ENCODE assay signal across 8 cellular contexts in the genomic region with DNA sequence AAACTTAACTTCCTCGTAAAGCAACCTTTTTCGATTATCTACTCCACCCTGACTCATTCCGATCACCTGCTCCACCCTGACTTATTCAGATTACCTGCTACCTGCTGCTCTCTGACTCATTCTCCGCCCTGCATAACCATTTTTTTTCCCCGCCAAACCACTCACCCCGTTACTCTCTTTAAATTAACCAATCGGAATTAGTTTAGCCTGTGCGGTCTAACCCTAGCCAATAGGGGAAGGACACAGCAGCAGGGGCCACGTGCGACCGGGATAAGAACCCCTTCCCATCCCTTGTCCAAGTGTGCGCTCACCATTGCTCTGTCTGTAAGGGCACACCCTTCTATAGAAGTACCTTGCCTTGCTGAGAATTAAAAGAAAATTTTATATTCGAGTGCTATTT.
DNase-seq lines count a peak whose midpoint lies in the region; ATAC-seq, FAIRE-seq and TF ChIP-seq lines count a peak whose summit lies in the region.
"Not testable (repeated sequence)": the region's sequence is repeated elsewhere in the genome, so short reads cannot be mapped to it uniquely, and the experiment has no call there.

No MANE protein-coding gene starts in this region.

- TF ChIP-seq CTCF in A549 (IDR thresholded peaks at IDR 0.05); SK-N-SH (IDR thresholded peaks at IDR 0.05); astrocyte (IDR thresholded peaks at IDR 0.05; ENCODE audit: insufficient read depth, low read depth, low read length): not testable (repeated sequence)

- H3K4me1 Mint-ChIP-seq in astrocyte (ENCODE audit: low read depth, unreplicated experiment) = not testable (repeated sequence)

- H3K9ac ChIP-seq in SK-N-SH; astrocyte (ENCODE audit: low read length); skeletal muscle satellite cell (ENCODE audit: low read depth, low read length): not testable (repeated sequence)

- H3K27ac ChIP-seq in A549 = peak overlapping the region; percentile 7 to 51; a peak in 1 of 6 replicates
- H3K27ac ChIP-seq in SK-N-SH (ENCODE audit: low read depth in 2 of 2, low read length in 1 of 2); astrocyte (ENCODE audit: low read depth, low read length): not testable (repeated sequence)

- CTCF ChIA-PET in A549 (lab: Yijun Ruan, JAX) = interaction anchor here (0.6 to 3.2 kb wide), 24 partner anchors 9 to 925 kb away, joined by 3 to 36 read pairs (median 4); no protein-coding TSS in a partner anchor
- CTCF ChIA-PET in SK-N-SH (lab: Yijun Ruan, JAX) = interaction anchor here (0.6 to 3.7 kb wide), 49 partner anchors 8 to 749 kb away, joined by 3 to 33 read pairs (median 4); partner anchors contain the start of gene UBASH3B

- not testable (repeated sequence) for H3K9me3 ChIP-seq in A549; SK-N-SH; astrocyte (ENCODE audit: insufficient read depth, low read depth, low read length); skeletal muscle satellite cell (replicated peaks; ENCODE audit: low read length)

- not testable (repeated sequence) for H3K36me3 Mint-ChIP-seq in astrocyte (ENCODE audit: low read depth, unreplicated experiment)

- not testable (repeated sequence) for H3K27me3 Mint-ChIP-seq in astrocyte (ENCODE audit: low read depth, unreplicated experiment)

- H3K27ac Mint-ChIP-seq in astrocyte (ENCODE audit: unreplicated experiment) = not testable (repeated sequence)

- not testable (repeated sequence) for H3K4me1 ChIP-seq in A549; SK-N-SH (ENCODE audit: control insufficient read depth in 1 of 2, insufficient read depth in 2 of 2, low read depth in 1 of 2, low read length in 1 of 2); astrocyte (ENCODE audit: insufficient read depth, low read length); skeletal muscle satellite cell (ENCODE audit: control insufficient read depth, insufficient read depth, low read length)

- H3K9me3 Mint-ChIP-seq in astrocyte (ENCODE audit: unreplicated experiment) = not testable (repeated sequence)

- H3K9me2 ChIP-seq in SK-N-SH = not testable (repeated sequence)

- ATAC-seq in A549 (peak in 1 of 2 experiments; percentile 34; a peak in 3 of 6 replicates), esophagus mucosa (peak; percentile 82)

- DNase-seq in A549 (ENCODE audit: low read depth in 1 of 2, low spot score in 1 of 2) (peak in 1 of 2 experiments; percentile 26), HT-29 (ENCODE audit: low spot score) (peak; percentile 85), NCI-H2196 (lab: John Stamatoyannopoulos, UW; ENCODE audit: unreplicated experiment) (peak; percentile 38), kidney tubule cell (ENCODE audit: low spot score) (peak; percentile 31)
- DNase-seq in SK-N-SH; astrocyte (ENCODE audit: low read depth): not testable (repeated sequence)

- not testable (repeated sequence) for H3K36me3 ChIP-seq in SK-N-SH (replicated peaks in 1 of 2; ENCODE audit: control insufficient read depth in 1 of 2, insufficient read depth in 2 of 2, low read length in 1 of 2); astrocyte (ENCODE audit: insufficient read depth, low read length); skeletal muscle satellite cell (ENCODE audit: insufficient read depth, low read length)

- TF ChIP-seq POLR2A in A549 (IDR thresholded peaks at IDR 0.05; ENCODE audit: low read length) = not testable (repeated sequence)

- H3F3A ChIP-seq in SK-N-SH (replicated peaks; ENCODE audit: insufficient read depth) = not testable (repeated sequence)

- not testable (repeated sequence) for TF ChIP-seq RAD21 in A549 (conservative IDR thresholded peaks at IDR 0.05 in 1 of 2, IDR thresholded peaks at IDR 0.05 in 1 of 2); SK-N-SH (IDR thresholded peaks at IDR 0.05; ENCODE audit: low read length)

- H3K4me2 ChIP-seq in A549 (peak overlapping the region; percentile 70), SK-N-SH (peak overlapping the region; percentile 76; the same call in 1 of the 2 replicates), skeletal muscle satellite cell (ENCODE audit: low read length) (peak overlapping the region; percentile 87)
- H3K4me2 ChIP-seq in astrocyte (ENCODE audit: low read length) = not testable (repeated sequence)

- peak overlapping the region; percentile 98; the same call in 1 of the 2 replicates for H2AFZ ChIP-seq in SK-N-SH (ENCODE audit: low read depth)
- H2AFZ ChIP-seq in astrocyte (ENCODE audit: low read depth, low read length) = not testable (repeated sequence)

- H3K27me3 ChIP-seq in SK-N-SH (ENCODE audit: insufficient read depth); astrocyte (ENCODE audit: insufficient read depth, low read length); skeletal muscle satellite cell (ENCODE audit: control insufficient read depth, insufficient read depth, low read length): not testable (repeated sequence)

- H3K4me3 Mint-ChIP-seq in astrocyte (ENCODE audit: unreplicated experiment) = peak overlapping the region; percentile 66

- H4K20me1 ChIP-seq in SK-N-SH (ENCODE audit: insufficient read depth); astrocyte (ENCODE audit: insufficient read depth, low read length): not testable (repeated sequence)

- POLR2A ChIA-PET in A549 (lab: Yijun Ruan, JAX) = interaction anchor here (1.4 kb wide), 1 partner anchor 75 kb away, joined by 3 read pairs; no protein-coding TSS in a partner anchor
- POLR2A ChIA-PET in SK-N-SH (lab: Yijun Ruan, JAX) = interaction anchor here (0.6 kb wide), 1 partner anchor 925 kb away, joined by 3 read pairs; no protein-coding TSS in a partner anchor

- FAIRE-seq in A549 (lab: Jason Lieb, UNC); astrocyte (lab: Jason Lieb, UNC): not testable (repeated sequence)

- not testable (repeated sequence) for H3K79me2 ChIP-seq in SK-N-SH (ENCODE audit: insufficient read depth); astrocyte (ENCODE audit: insufficient read depth, low read length)

- 29% methylated on average over 11 of the region's 13 CpGs for WGBS in A549 (ENCODE audit: missing lambda C conversion rate)
- 54% methylated on average over 13 of the region's 13 CpGs for WGBS in SK-N-SH (ENCODE audit: low lambda C conversion rate)

- peak overlapping the region; percentile 22; the same call in 1 of the 3 replicates for H3K4me3 ChIP-seq in A549
- not testable (repeated sequence) for H3K4me3 ChIP-seq in SK-N-SH (ENCODE audit: low read depth in 2 of 2, low read length in 1 of 2); astrocyte (ENCODE audit: insufficient read depth, low read depth, low read length); skeletal muscle satellite cell (ENCODE audit: low read length)

- not testable (repeated sequence) for TF ChIP-seq EP300 in A549 (IDR thresholded peaks at IDR 0.05); SK-N-SH (IDR thresholded peaks at IDR 0.05; ENCODE audit: borderline replicate concordance in 1 of 2, low read depth in 1 of 2, low read length in 1 of 2)
